In the genomic region with DNA sequence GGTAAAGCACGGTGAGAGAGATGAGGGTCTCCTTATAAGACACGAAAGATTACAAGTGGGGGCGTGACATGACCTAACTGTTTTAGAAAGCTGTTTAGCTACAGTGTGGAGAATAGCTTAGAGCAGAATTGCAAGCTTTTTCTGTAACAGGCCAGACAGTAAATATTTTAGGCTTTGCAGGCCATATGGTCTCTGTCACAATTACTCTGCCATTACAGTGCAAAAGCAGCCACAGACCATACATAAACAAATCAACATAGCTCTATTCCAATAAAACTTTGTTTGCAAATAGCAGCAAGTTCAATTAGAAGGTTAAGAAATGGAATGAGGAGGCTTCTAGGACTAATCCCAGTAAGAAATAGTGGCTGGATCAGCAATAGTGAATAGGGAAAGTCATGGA, we compare ENCODE assay signal across 21 cellular contexts.
"Had no signal": no experiment of that assay in that cellular context is flagged by ENCODE, and none has a peak within 500 bp of the region (broad histone marks: within the 10 kb centered on the region; RNA-seq: fewer than 3 reads in every experiment).

No MANE protein-coding gene starts in this region.

- H3K27ac ChIP-seq: gastroesophageal sphincter, heart right ventricle, parathyroid adenoma, suprapubic skin, transverse colon, vagina had no signal

- H3K4me1 ChIP-seq: parathyroid adenoma, suprapubic skin, vagina had no signal

- ATAC-seq: activated T-cell treated with anti-CD3 and anti-CD28 coated beads, Interleukin-2, amount 50 U/mL, for 4 hours; esophagus mucosa; gastroesophageal sphincter; heart right ventricle; naive thymus-derived CD8-positive, alpha-beta T cell had no signal

- H3K27ac Mint-ChIP-seq: activated CD4-positive, alpha-beta T cell treated with anti-CD3 and anti-CD28 coated beads, Interleukin-2, amount 10 ng/mL, durations not matched to agents 24 days and 14 days; activated naive CD4-positive, alpha-beta T cell treated with anti-CD3 and anti-CD28 coated beads for 36 hours had no signal

- H3K27me3 ChIP-seq: gastroesophageal sphincter, heart right ventricle, suprapubic skin, transverse colon, vagina had no signal

- H3K4me3 Mint-ChIP-seq: activated CD4-positive, alpha-beta T cell treated with anti-CD3 and anti-CD28 coated beads, Interleukin-2, amount 10 ng/mL, durations not matched to agents 24 days and 14 days; activated naive CD4-positive, alpha-beta T cell treated with anti-CD3 and anti-CD28 coated beads for 36 hours; activated T-cell treated with anti-CD3 and anti-CD28 coated beads, Interleukin-2, amount 50 U/mL, for 4 hours; brain; immature natural killer cell; naive thymus-derived CD8-positive, alpha-beta T cell had no signal

- H3K9ac ChIP-seq: parathyroid adenoma had no signal

- H3K79me2 ChIP-seq: parathyroid adenoma had no signal

- H2AFZ ChIP-seq: parathyroid adenoma had no signal

- DNase-seq: activated CD4-positive, alpha-beta T cell treated with anti-CD3 and anti-CD28 coated beads, Interleukin-2, amount 10 ng/mL, durations not matched to agents 24 days and 14 days; activated CD8-positive, alpha-beta memory T cell treated with anti-CD3 and anti-CD28 coated beads, Interleukin-2, amount 50 U/mL, for 4 hours; activated naive CD4-positive, alpha-beta T cell treated with anti-CD3 and anti-CD28 coated beads for 36 hours; activated T-cell treated with anti-CD3 and anti-CD28 coated beads, Interleukin-2, amount 50 U/mL, for 4 hours; anterior cingulate cortex; cortex of kidney; effector CD4-positive, alpha-beta T cell; heart right ventricle; immature natural killer cell; kidney glomerular epithelial cell; naive thymus-derived CD8-positive, alpha-beta T cell; stimulated activated naive CD4-positive, alpha-beta T cell treated with Interleukin-2 at 50 U/mL for 16 hours; T-helper 1 cell; T1000; transverse colon had no signal

- H3K9me3 Mint-ChIP-seq: activated CD4-positive, alpha-beta T cell treated with anti-CD3 and anti-CD28 coated beads, Interleukin-2, amount 10 ng/mL, durations not matched to agents 24 days and 14 days; activated naive CD4-positive, alpha-beta T cell treated with anti-CD3 and anti-CD28 coated beads for 36 hours; activated T-cell treated with anti-CD3 and anti-CD28 coated beads, Interleukin-2, amount 50 U/mL, for 4 hours; brain; immature natural killer cell; naive thymus-derived CD8-positive, alpha-beta T cell had no signal

- H3K27me3 Mint-ChIP-seq: activated CD4-positive, alpha-beta T cell treated with anti-CD3 and anti-CD28 coated beads, Interleukin-2, amount 10 ng/mL, durations not matched to agents 24 days and 14 days; naive thymus-derived CD8-positive, alpha-beta T cell had no signal

- H3K9me3 ChIP-seq: gastroesophageal sphincter, heart right ventricle, suprapubic skin, transverse colon, vagina had no signal

- H3K4me3 ChIP-seq: gastroesophageal sphincter, heart right ventricle, suprapubic skin, transverse colon, vagina had no signal

- H3K4me1 Mint-ChIP-seq: immature natural killer cell had no signal
